ENCODE assay signal across 2 cellular contexts in the genomic region with DNA sequence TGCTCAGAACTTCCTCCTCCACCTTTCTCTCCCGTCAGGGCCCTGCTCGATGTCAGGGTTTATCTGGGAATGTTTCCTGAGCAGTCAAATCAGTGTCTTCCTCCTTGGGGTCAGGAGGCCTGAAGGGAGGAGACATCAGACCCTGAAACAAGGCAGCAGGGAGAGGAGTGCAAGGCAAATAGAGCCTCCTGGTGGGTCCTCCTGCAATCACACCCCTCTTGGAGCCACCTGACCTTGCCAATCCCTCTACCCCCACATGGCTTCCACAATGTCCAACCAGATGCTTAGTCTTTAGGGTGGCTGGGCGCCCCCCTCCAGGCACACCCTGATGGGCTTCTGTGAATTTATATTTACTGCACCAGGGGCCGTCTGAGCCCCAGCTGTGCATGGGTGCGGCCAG.
TF ChIP-seq lines count a peak whose summit lies in the region.

No MANE protein-coding gene starts in this region.

TF ChIP-seq in HEK293T, 16 proteins besides CTCF, POLR2A, EP300 and RAD21 (continued from another document):
- TF ChIP-seq, protein P1, sequence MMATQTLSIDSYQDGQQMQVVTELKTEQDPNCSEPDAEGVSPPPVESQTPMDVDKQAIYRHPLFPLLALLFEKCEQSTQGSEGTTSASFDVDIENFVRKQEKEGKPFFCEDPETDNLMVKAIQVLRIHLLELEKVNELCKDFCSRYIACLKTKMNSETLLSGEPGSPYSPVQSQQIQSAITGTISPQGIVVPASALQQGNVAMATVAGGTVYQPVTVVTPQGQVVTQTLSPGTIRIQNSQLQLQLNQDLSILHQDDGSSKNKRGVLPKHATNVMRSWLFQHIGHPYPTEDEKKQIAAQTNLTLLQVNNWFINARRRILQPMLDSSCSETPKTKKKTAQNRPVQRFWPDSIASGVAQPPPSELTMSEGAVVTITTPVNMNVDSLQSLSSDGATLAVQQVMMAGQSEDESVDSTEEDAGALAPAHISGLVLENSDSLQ (IDR thresholded peaks at IDR 0.05): no peak
- TF ChIP-seq FOXM1 (IDR thresholded peaks at IDR 0.05; ENCODE audit: borderline replicate concordance) (no peak), NFRKB (IDR thresholded peaks at IDR 0.05) (no peak), ARNT (IDR thresholded peaks at IDR 0.05) (no peak), ELF4 (IDR thresholded peaks at IDR 0.05) (no peak), FOXK2 (IDR thresholded peaks at IDR 0.05) (no peak), SUZ12 (IDR thresholded peaks at IDR 0.05) (no peak), TARDBP (IDR thresholded peaks at IDR 0.05) (no peak)

TF ChIP-seq in H1, 55 proteins besides CTCF, POLR2A, EP300 and RAD21 (continued from another document):
- TF ChIP-seq BRCA1 (IDR thresholded peaks at IDR 0.05; ENCODE audit: low read depth, low read length): no peak
- no peak for TF ChIP-seq ATF2 (IDR thresholded peaks at IDR 0.05; ENCODE audit: low read length)
- TF ChIP-seq POU5F1 (IDR thresholded peaks at IDR 0.05; ENCODE audit: low read depth, low read length): no peak
- TF ChIP-seq CHD2 (IDR thresholded peaks at IDR 0.05; ENCODE audit: low read length): no peak
- TF ChIP-seq, protein P2, sequence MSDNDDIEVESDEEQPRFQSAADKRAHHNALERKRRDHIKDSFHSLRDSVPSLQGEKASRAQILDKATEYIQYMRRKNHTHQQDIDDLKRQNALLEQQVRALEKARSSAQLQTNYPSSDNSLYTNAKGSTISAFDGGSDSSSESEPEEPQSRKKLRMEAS (IDR thresholded peaks at IDR 0.05): no peak
- no peak for TF ChIP-seq SRF (IDR thresholded peaks at IDR 0.05; ENCODE audit: low read depth, low read length)
- TF ChIP-seq TBP (IDR thresholded peaks at IDR 0.05; ENCODE audit: low read depth, low read length): no peak
- TF ChIP-seq, protein P3, sequence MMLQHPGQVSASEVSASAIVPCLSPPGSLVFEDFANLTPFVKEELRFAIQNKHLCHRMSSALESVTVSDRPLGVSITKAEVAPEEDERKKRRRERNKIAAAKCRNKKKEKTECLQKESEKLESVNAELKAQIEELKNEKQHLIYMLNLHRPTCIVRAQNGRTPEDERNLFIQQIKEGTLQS (IDR thresholded peaks at IDR 0.05; ENCODE audit: insufficient read depth, low read depth, low read length): no peak
- no peak for TF ChIP-seq CHD1 (IDR thresholded peaks at IDR 0.05; ENCODE audit: low read depth, low read length)
- TF ChIP-seq SIRT6 (IDR thresholded peaks at IDR 0.05; ENCODE audit: low read length): no peak
- no peak for TF ChIP-seq ASH2L (IDR thresholded peaks at IDR 0.05; ENCODE audit: low read length)
